Comparison of ENCODE assay signal across 8 cellular contexts in genomic region chr3:50611464-50612233, GRCh38. TPM values are rescaled to one million over a fixed set of nuclear protein-coding genes. Genes with fewer than 3 reads are reported as not detected.
DNase-seq lines count a peak whose midpoint lies in the region; ATAC-seq, FAIRE-seq and TF ChIP-seq lines count a peak whose summit lies in the region.

TSS of gene CISH (minus strand) at chr3:50611774. CDS start at chr3:50611650, 124 bp downstream.

- peak within 1 kb of the TSS; percentile 82 to 93 (median 86) for H3K9ac ChIP-seq in subcutaneous abdominal adipose tissue (ENCODE audit: low read length in 5 of 5)

- H3K27ac Mint-ChIP-seq in GM23338: no peak within 1 kb of the TSS

- H3K4me3 ChIP-seq in GM23338: peak within 1 kb of the TSS; percentile 77
- H3K4me3 ChIP-seq in foreskin fibroblast (ENCODE audit: low read depth in 1 of 2, low read length in 2 of 2): peak within 1 kb of the TSS; percentile 57 to 77
- peak within 1 kb of the TSS; percentile 61 for H3K4me3 ChIP-seq in neuron (ENCODE audit: low read length)
- peak within 1 kb of the TSS; percentile 76 to 88 (median 79) for H3K4me3 ChIP-seq in subcutaneous abdominal adipose tissue (ENCODE audit: low read depth in 1 of 5, low read length in 5 of 5)

- peak within 1 kb of the TSS; percentile 93 for H2AFZ ChIP-seq in GM23338
- peak within 1 kb of the TSS; percentile 43 for H2AFZ ChIP-seq in neuron (ENCODE audit: low read depth, low read length)

- H3K27me3 ChIP-seq in GM23338 (ENCODE audit: insufficient read depth) (peaks cover 37% of the 10 kb centered on the region), neuron (ENCODE audit: insufficient read depth, low read length) (no peaks in the 10 kb centered on the region), subcutaneous abdominal adipose tissue (ENCODE audit: control insufficient read depth in 5 of 5, insufficient read depth in 4 of 5, low read length in 5 of 5) (no peaks in the 10 kb centered on the region)

- H3K4me1 ChIP-seq in GM23338 (ENCODE audit: insufficient read depth): peaks cover 13% of the 10 kb centered on the region
- H3K4me1 ChIP-seq in neuron (ENCODE audit: insufficient read depth, low read length): peaks cover 27% of the 10 kb centered on the region
- peaks cover 10 to 83% (median 73%) of the 10 kb centered on the region in 5 donors for H3K4me1 ChIP-seq in subcutaneous abdominal adipose tissue (ENCODE audit: control insufficient read depth in 5 of 5, insufficient read depth in 5 of 5, low read length in 5 of 5)

- H3K9me3 Mint-ChIP-seq in GM23338: no peaks in the 10 kb centered on the region

- H3K4me3 Mint-ChIP-seq in GM23338: peak within 1 kb of the TSS; percentile 77

- peaks cover 14% of the 10 kb centered on the region for H3F3A ChIP-seq in GM23338 (replicated peaks; ENCODE audit: low read depth)

- H3K36me3 ChIP-seq in GM23338 (ENCODE audit: insufficient read depth) (no peaks in the 10 kb centered on the region), neuron (ENCODE audit: insufficient read depth, low read length) (peaks cover 11% of the 10 kb centered on the region), subcutaneous abdominal adipose tissue (ENCODE audit: control insufficient read depth in 5 of 5, insufficient read depth in 5 of 5, low read length in 5 of 5) (peaks cover 0 to 20% (median 17%) of the 10 kb centered on the region in 5 donors)

- no peaks in the 10 kb centered on the region for H3K9me2 ChIP-seq in GM23338 (ENCODE audit: insufficient read depth)

- H3K4me1 Mint-ChIP-seq in GM23338: peaks cover 20% of the 10 kb centered on the region

- FAIRE-seq in G401.6 (lab: Jason Lieb, UNC): peak; percentile 97

- ATAC-seq in GM23338: peak; percentile 81

- H3K79me2 ChIP-seq in GM23338 (replicated peaks; ENCODE audit: insufficient read depth): no peaks in the 10 kb centered on the region

- TF ChIP-seq CTCF in GM23338 (conservative IDR thresholded peaks at IDR 0.05; ENCODE audit: low read depth in 2 of 2) (peak; percentile 55 to 66), foreskin fibroblast (IDR thresholded peaks at IDR 0.05; ENCODE audit: low read depth, low read length) (peak; percentile 47)

- H3K27ac ChIP-seq in GM23338 (ENCODE audit: low read depth) (peak within 1 kb of the TSS; percentile 47; the same call in 1 of the 2 replicates), subcutaneous abdominal adipose tissue (ENCODE audit: low read depth, low read length) (peak within 1 kb of the TSS; percentile 80)

- H3K27me3 Mint-ChIP-seq in GM23338 (ENCODE audit: insufficient read depth, low read depth, poor library complexity): peaks cover 52% of the 10 kb centered on the region

- peak within 1 kb of the TSS; percentile 92 for H3K4me2 ChIP-seq in GM23338

- peaks cover 6% of the 10 kb centered on the region for H4K20me1 ChIP-seq in GM23338 (replicated peaks; ENCODE audit: insufficient read depth)

- peak; percentile 98 for DNase-seq in GM23338 (ENCODE audit: low spot score)
- peak; percentile 90 for DNase-seq in LHCN-M2 (ENCODE audit: low read depth)
- peak; percentile 96 for DNase-seq in SIG-M5 treated with dmso at 0.1 percent for 504 hours (lab: John Stamatoyannopoulos, UW; ENCODE audit: unreplicated experiment)
- peak; percentile 87 for DNase-seq in activated gamma-delta T cell (lab: John Stamatoyannopoulos, UW)
- DNase-seq in foreskin fibroblast: peak; percentile 92 to 96

- H3K36me3 Mint-ChIP-seq in GM23338 (ENCODE audit: low read depth): no peaks in the 10 kb centered on the region; the same call in 2 of the 3 replicates

- no peaks in the 10 kb centered on the region for H3K9me3 ChIP-seq in neuron (ENCODE audit: low read length)
- no peaks in the 10 kb centered on the region for H3K9me3 ChIP-seq in subcutaneous abdominal adipose tissue (ENCODE audit: control insufficient read depth in 5 of 5, low read length in 5 of 5)

TF ChIP-seq in GM23338, 12 proteins besides CTCF, POLR2A, EP300 and RAD21 (continues in another document):
- TF ChIP-seq EZH2phosphoT487 (IDR thresholded peaks at IDR 0.05; ENCODE audit: unreplicated experiment): no peak
- no peak for TF ChIP-seq STAT1 (IDR thresholded peaks at IDR 0.05; ENCODE audit: unreplicated experiment)
- no peak for TF ChIP-seq ZNF462 (CRISPR knock-in tag; IDR thresholded peaks at IDR 0.05)
- TF ChIP-seq CREB1 (CRISPR knock-in tag; IDR thresholded peaks at IDR 0.05; ENCODE audit: low read depth): 0 out of 2 replicates have a peak, but pooled peaks have one; percentile 6
- no peak for TF ChIP-seq NANOG (IDR thresholded peaks at IDR 0.05; ENCODE audit: borderline replicate concordance)
- TF ChIP-seq EZH2 (IDR thresholded peaks at IDR 0.05; ENCODE audit: low read depth, unreplicated experiment): no peak

RNA-seq across cellular contexts. Expression of gene CISH, which starts in this region (rescaled TPM):
- 2.7 and 3.6 TPM in 2 replicates for total RNA-seq in GM23338 (2014; rRNA removed; shearing (Covaris generic))
- 2.1 and 2.2 TPM in 2 replicates for polyA plus RNA-seq in GM23338 (2016; fragmentation: Nextera tagmentation; extraction: Ambion mirVana)
- total RNA-seq in LHCN-M2 (2014; rRNA removed): 0.58 and 1.6 TPM in 2 replicates
- polyA plus RNA-seq in LHCN-M2 (2012): 0.77 TPM

Comparison
In these comparisons a context has a peak if more than half of its experiments do, and no peak if none do; other contexts are left out.
1. Peak in every context shown above with its lines: DNase-seq, ATAC-seq, H3K4me3 ChIP-seq and H3K27ac ChIP-seq.